25 cellular contexts compared by ENCODE assay signal in the genomic region with DNA sequence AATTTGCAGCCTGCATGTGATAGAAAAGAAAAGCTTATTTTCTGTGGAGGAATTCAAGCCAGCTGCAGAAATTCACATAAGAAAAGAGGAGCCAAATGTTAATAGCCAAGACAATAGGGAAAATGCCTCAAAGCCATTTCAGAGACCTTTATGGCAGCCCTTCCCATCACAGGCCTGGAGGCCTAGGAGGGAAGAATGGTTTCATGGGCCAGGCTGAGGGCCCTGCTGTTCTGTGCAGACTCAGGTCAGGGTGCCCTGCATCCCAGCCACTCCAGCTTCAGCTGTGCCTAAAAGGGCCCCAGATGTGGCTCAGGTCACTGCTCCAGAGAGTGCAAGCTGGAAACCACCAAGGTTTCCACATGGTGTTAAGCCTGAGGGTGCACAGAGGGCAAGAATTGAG. TPM values are rescaled to one million over a fixed set of nuclear protein-coding genes. Genes with fewer than 3 reads are reported as not detected.
DNase-seq lines count a peak whose midpoint lies in the region; ATAC-seq, FAIRE-seq and TF ChIP-seq lines count a peak whose summit lies in the region.
"Had no signal": no experiment of that assay in that cellular context is flagged by ENCODE, and none has a peak within 500 bp of the region (broad histone marks: within the 10 kb centered on the region; RNA-seq: fewer than 3 reads in every experiment).

No MANE protein-coding gene starts in this region.

- no peaks in the 10 kb centered on the region for H3K27me3 ChIP-seq in HepG2 (ENCODE audit: control insufficient read depth in 1 of 2, insufficient read depth in 2 of 2, low read length in 2 of 2)
- no peaks in the 10 kb centered on the region for H3K27me3 ChIP-seq in right lobe of liver
- no peaks in the 10 kb centered on the region for H3K27me3 ChIP-seq in K562 (ENCODE audit: control insufficient read depth in 2 of 2, insufficient read depth in 2 of 2, low read length in 2 of 2)
- H3K27me3 ChIP-seq in mesenchymal stem cell (ENCODE audit: control insufficient read depth in 1 of 2, insufficient read depth in 1 of 2, low read length in 2 of 2), result peaks cover 3 to 7% of the 10 kb centered on the region in 2 experiments
- H3K27me3 ChIP-seq: BLaER1 had no signal

- no peak overlapping the region for H3K23ac ChIP-seq in mesenchymal stem cell (ENCODE audit: low read length in 2 of 2)

- no peak overlapping the region for H3K27ac ChIP-seq in HepG2 (ENCODE audit: extremely low read length, insufficient read depth, low read length)
- H3K27ac ChIP-seq in right lobe of liver, result no peak overlapping the region
- H3K27ac ChIP-seq in K562 (ENCODE audit: extremely low read depth, low read depth, low read length), result no peak overlapping the region
- H3K27ac ChIP-seq in mesenchymal stem cell (ENCODE audit: low read length, poor library complexity, severe bottlenecking), result no peak overlapping the region
- H3K27ac ChIP-seq: 22Rv1, BLaER1 had no signal

- H3K27me3 Mint-ChIP-seq in type B pancreatic cell, result peaks cover 3% of the 10 kb centered on the region

- H2BK120ac ChIP-seq in mesenchymal stem cell (ENCODE audit: low read depth, low read length), result no peak overlapping the region

- TF ChIP-seq CTCF in HepG2 (CRISPR knock-in tag; IDR thresholded peaks at IDR 0.05), result no peak
- TF ChIP-seq CTCF in right lobe of liver (IDR thresholded peaks at IDR 0.05), result no peak
- no peak for TF ChIP-seq CTCF in K562 (IDR thresholded peaks at IDR 0.05 in 2 of 3, conservative IDR thresholded peaks at IDR 0.05 in 1 of 3; ENCODE audit: insufficient read depth in 2 of 3, low read depth in 1 of 3, low read length in 3 of 3)
- TF ChIP-seq CTCF in type B pancreatic cell (conservative IDR thresholded peaks at IDR 0.05), result no peak

- H3K4me3 ChIP-seq in HepG2 (replicated peaks in 1 of 3; ENCODE audit: insufficient read depth in 1 of 3, low read depth in 2 of 3, low read length in 3 of 3), result no peak overlapping the region
- H3K4me3 ChIP-seq in right lobe of liver, result no peak overlapping the region
- H3K4me3 ChIP-seq in K562, result no peak overlapping the region
- H3K4me3 ChIP-seq in mesenchymal stem cell (ENCODE audit: insufficient read depth in 1 of 2, low read depth in 1 of 2, low read length in 2 of 2), result no peak overlapping the region
- H3K4me3 ChIP-seq: BLaER1, GM12878 had no signal

- FAIRE-seq in HepG2 (lab: Jason Lieb, UNC), result no peak
- FAIRE-seq in K562 (lab: Jason Lieb, UNC), result no peak
- FAIRE-seq: GM12878, GM12892, GM18507 had no signal

- ATAC-seq in HepG2, result peak; percentile 23; the same call in 1 of the 3 replicates
- no peak for ATAC-seq in right lobe of liver
- no peak for ATAC-seq in K562
- ATAC-seq: GM12878 had no signal

- intact Hi-C loops in HepG2 (cut with micrococcal nuclease; ENCODE audit: unreplicated experiment), result no loop called here
- intact Hi-C loops in right lobe of liver (cut with DNase I), result no loop called here
- intact Hi-C loops in K562 (cut with micrococcal nuclease), result no loop called here

- H3K79me2 ChIP-seq in HepG2 (ENCODE audit: insufficient read depth, low read length), result no peaks in the 10 kb centered on the region
- peaks cover 6% of the 10 kb centered on the region; the same call in 1 of the 3 replicates for H3K79me2 ChIP-seq in K562 (ENCODE audit: control insufficient read depth, insufficient read depth, low read length)

- H2BK12ac ChIP-seq in mesenchymal stem cell (ENCODE audit: low read length in 2 of 2), result no peak overlapping the region

- TF ChIP-seq RAD21 in HepG2 (CRISPR knock-in tag; IDR thresholded peaks at IDR 0.05), result no peak
- TF ChIP-seq RAD21 in K562 (CRISPR knock-in tag; conservative IDR thresholded peaks at IDR 0.05 in 1 of 2, IDR thresholded peaks at IDR 0.05 in 1 of 2), result no peak

- H2AK5ac ChIP-seq in mesenchymal stem cell (ENCODE audit: low read length, severe bottlenecking), result no peak overlapping the region

- H3K4me1 ChIP-seq in HepG2 (ENCODE audit: insufficient read depth, low read length) (0 out of 2 replicates have a peak, but pooled peaks cover 6% of the 10 kb centered on the region), right lobe of liver (no peaks in the 10 kb centered on the region), K562 (replicated peaks in 1 of 2; ENCODE audit: control insufficient read depth in 2 of 2, insufficient read depth in 2 of 2, low read length in 2 of 2) (no peaks in the 10 kb centered on the region; a peak in 1 of 5 replicates), mesenchymal stem cell (ENCODE audit: control insufficient read depth, insufficient read depth, low read depth, low read length) (no peaks in the 10 kb centered on the region)
- H3K4me1 ChIP-seq: BE2C, BLaER1 had no signal

- no peaks in the 10 kb centered on the region for H3K79me1 ChIP-seq in mesenchymal stem cell (replicated peaks; ENCODE audit: low read length, poor library complexity, severe bottlenecking)

- H3K9me3 Mint-ChIP-seq in type B pancreatic cell, result peaks cover 5% of the 10 kb centered on the region

- 0 out of 2 replicates have a peak, but pooled peaks cover 6% of the 10 kb centered on the region for H3K9me3 ChIP-seq in HepG2 (ENCODE audit: low read length)
- H3K9me3 ChIP-seq in right lobe of liver, result no peaks in the 10 kb centered on the region
- H3K9me3 ChIP-seq in K562 (replicated peaks; ENCODE audit: control insufficient read depth, insufficient read depth, low read depth, low read length), result no peaks in the 10 kb centered on the region
- peaks cover 5% of the 10 kb centered on the region for H3K9me3 ChIP-seq in mesenchymal stem cell (ENCODE audit: control insufficient read depth, low read length)
- H3K9me3 ChIP-seq: BE2C had no signal

- H3K9ac ChIP-seq in HepG2 (ENCODE audit: insufficient read depth, low read depth, low read length) (no peak overlapping the region), K562 (ENCODE audit: insufficient read depth in 1 of 2, low read depth in 2 of 2, low read length in 2 of 2) (no peak overlapping the region), mesenchymal stem cell (ENCODE audit: low read length) (no peak overlapping the region)
- H3K9ac ChIP-seq: BLaER1 had no signal

- no peaks in the 10 kb centered on the region for H3K36me3 Mint-ChIP-seq in type B pancreatic cell
- H3K36me3 Mint-ChIP-seq: CD4-positive, CD25-positive, alpha-beta regulatory T cell had no signal

- H2BK5ac ChIP-seq in mesenchymal stem cell (ENCODE audit: low read depth, low read length, poor library complexity, severe bottlenecking), result no peak overlapping the region

- H3K4me2 ChIP-seq in HepG2 (ENCODE audit: low read depth, low read length) (no peak overlapping the region), K562 (ENCODE audit: insufficient read depth, low read length) (no peak overlapping the region), mesenchymal stem cell (ENCODE audit: low read length, poor library complexity, severe bottlenecking) (no peak overlapping the region)
- H3K4me2 ChIP-seq: BLaER1 had no signal

- H3K9me1 ChIP-seq in K562 (ENCODE audit: control insufficient read depth, insufficient read depth, low read length), result no peaks in the 10 kb centered on the region

- no peak overlapping the region for H4K8ac ChIP-seq in mesenchymal stem cell (ENCODE audit: low read length)

- no peak overlapping the region for H3K14ac ChIP-seq in mesenchymal stem cell (ENCODE audit: low read length in 2 of 2)

- POLR2A ChIA-PET in HepG2 (lab: Yijun Ruan, JAX), result no interaction called here
- POLR2A ChIA-PET in K562 (lab: Yijun Ruan, JAX), result no interaction called here

- H3K4ac ChIP-seq in mesenchymal stem cell (ENCODE audit: low read depth in 1 of 2, low read length in 2 of 2), result no peak overlapping the region

- CTCF ChIA-PET in HepG2 (lab: Yijun Ruan, JAX; ENCODE audit: low intra/inter-chr PET ratio, low total read pairs) (no interaction called here), K562 (lab: Yijun Ruan, JAX; ENCODE audit: low intra/inter-chr PET ratio) (no interaction called here)

- no peak overlapping the region for H3K27ac Mint-ChIP-seq in type B pancreatic cell
- H3K27ac Mint-ChIP-seq: CD14-positive monocyte; CD4-positive, alpha-beta memory T cell; CD4-positive, CD25-positive, alpha-beta regulatory T cell; CD8-positive, alpha-beta memory T cell had no signal

- H3K36me3 ChIP-seq in HepG2 (replicated peaks in 1 of 2; ENCODE audit: control insufficient read depth in 1 of 2, insufficient read depth in 2 of 2, low read length in 2 of 2), result no peaks in the 10 kb centered on the region
- H3K36me3 ChIP-seq in right lobe of liver, result no peaks in the 10 kb centered on the region
- H3K36me3 ChIP-seq in K562 (ENCODE audit: control insufficient read depth, insufficient read depth, low read length), result peaks cover 5% of the 10 kb centered on the region; the same call in 1 of the 3 replicates
- H3K36me3 ChIP-seq in mesenchymal stem cell (ENCODE audit: control insufficient read depth in 1 of 2, insufficient read depth in 2 of 2, low read depth in 1 of 2, low read length in 2 of 2), result no peaks in the 10 kb centered on the region
- H3K36me3 ChIP-seq: BE2C, BLaER1 had no signal

- H2AFZ ChIP-seq in HepG2 (ENCODE audit: low read length) (no peak overlapping the region), K562 (ENCODE audit: low read depth, low read length) (no peak overlapping the region), mesenchymal stem cell (ENCODE audit: low read depth, low read length) (no peak overlapping the region)

- H3K4me1 Mint-ChIP-seq in type B pancreatic cell (ENCODE audit: unreplicated experiment), result no peaks in the 10 kb centered on the region
- H3K4me1 Mint-ChIP-seq: CD14-positive monocyte; CD4-positive, alpha-beta memory T cell; CD4-positive, CD25-positive, alpha-beta regulatory T cell; CD8-positive, alpha-beta memory T cell had no signal

- BruUV-seq in HepG2 (replicated peaks; lab: Mats Ljungman, UMichigan) (no TSS peak), K562 (replicated peaks; lab: Mats Ljungman, UMichigan) (no TSS peak)

- DNase-seq in HepG2 (ENCODE audit: low spot score) (no peak), right lobe of liver (no peak), K562 (ENCODE audit: extremely low read depth in 1 of 4, low spot score in 3 of 4) (no peak), mesenchymal stem cell (no peak), HPDE6-E6E7 (ENCODE audit: extremely low spot score) (no peak), type B pancreatic cell (ENCODE audit: extremely low spot score, unreplicated experiment) (no peak)
- DNase-seq: ACHN; BE2C; C1 segment of cervical spinal cord; CD4-positive, alpha-beta memory T cell; CD4-positive, CD25-positive, alpha-beta regulatory T cell; CD8-positive, alpha-beta memory T cell; COR-L47; DMS 273 treated with DMSO at 0.1 percent for 48 hours; DMS153; DMS79; DND-41; EL; GDM1 had no signal

- in situ Hi-C loops in HepG2 (cut with HindIII; ENCODE audit: extremely low pct_ligation_motif_present, low pct_unique_long_range_greater_than_20kb), result no loop called here
- in situ Hi-C loops in K562 (cut with MboI), result no loop called here

- H4K91ac ChIP-seq in mesenchymal stem cell (ENCODE audit: low read length), result peak overlapping the region; percentile 39

- H2BK15ac ChIP-seq in mesenchymal stem cell (ENCODE audit: low read depth, poor library complexity, severe bottlenecking), result no peak overlapping the region

- H4K20me1 ChIP-seq in HepG2 (ENCODE audit: insufficient read depth, low read length), result no peaks in the 10 kb centered on the region
- H4K20me1 ChIP-seq in K562 (replicated peaks; ENCODE audit: control insufficient read depth, insufficient read depth, low read length), result no peaks in the 10 kb centered on the region
- H4K20me1 ChIP-seq: BLaER1 had no signal

- no peak for TF ChIP-seq POLR2A in HepG2 (IDR thresholded peaks at IDR 0.05; ENCODE audit: insufficient read depth in 1 of 2, low read depth in 2 of 2, low read length in 2 of 2)
- TF ChIP-seq POLR2A in right lobe of liver (IDR thresholded peaks at IDR 0.05), result no peak
- no peak for TF ChIP-seq POLR2A in K562 (conservative IDR thresholded peaks at IDR 0.05)

- no peak overlapping the region for H3K4me3 Mint-ChIP-seq in type B pancreatic cell
- H3K4me3 Mint-ChIP-seq: CD14-positive monocyte; CD4-positive, alpha-beta memory T cell; CD4-positive, CD25-positive, alpha-beta regulatory T cell; CD8-positive, alpha-beta memory T cell had no signal

- H3K18ac ChIP-seq in mesenchymal stem cell (ENCODE audit: low read depth in 1 of 2, low read length in 2 of 2), result no peak overlapping the region

- no peak for TF ChIP-seq EP300 in HepG2 (IDR thresholded peaks at IDR 0.05; ENCODE audit: low read depth in 2 of 2, low read length in 2 of 2)
- no peak for TF ChIP-seq EP300 in HepG2 (CRISPR knock-in tag; IDR thresholded peaks at IDR 0.05; ENCODE audit: borderline replicate concordance)
- TF ChIP-seq EP300 in K562 (IDR thresholded peaks at IDR 0.05; ENCODE audit: low read length), result no peak

RNA-seq across cellular contexts. Expression of gene CCDC88C, which starts 21.2 kb away (rescaled TPM):
- 10.4 and 11.7 TPM in 2 replicates for total RNA-seq in HepG2 (2016; rRNA removed; fragmentation: Illumina TruSeq; extraction: Trizol)
- total RNA-seq in HepG2 (2016; cell fraction: cytosol; rRNA removed; fragmentation: Illumina TruSeq; extraction: Trizol; ENCODE audit: low read depth), result 7.1 and 8.3 TPM in 2 replicates
- 7.7 and 11.4 TPM in 2 replicates for total RNA-seq in HepG2 (2016; cell fraction: insoluble cytoplasmic fraction; rRNA removed; fragmentation: Illumina TruSeq; extraction: Trizol)
- 8.7 and 9.6 TPM in 2 replicates for total RNA-seq in HepG2 (2016; cell fraction: membrane; rRNA removed; fragmentation: Illumina TruSeq; extraction: Trizol)
- 17.4 and 18.0 TPM in 2 replicates for total RNA-seq in HepG2 (2016; cell fraction: nucleus; rRNA removed; fragmentation: Illumina TruSeq; extraction: Trizol)
- 3.6 and 4.3 TPM in 2 replicates for polyA plus RNA-seq in HepG2 (2011; rRNA removed)
- polyA plus RNA-seq in HepG2 (2011; cell fraction: cytosol; rRNA removed), result 2.3 and 3.2 TPM in 2 replicates
- 11.4 and 12.1 TPM in 2 replicates for polyA plus RNA-seq in HepG2 (2011; cell fraction: nucleus; rRNA removed)
- 3.7 and 5.3 TPM in 2 replicates for polyA plus RNA-seq in HepG2 (2012)
- polyA plus RNA-seq in HepG2 (2016; cell fraction: cytosol; fragmentation: Illumina TruSeq; extraction: Trizol; ENCODE audit: low read depth), result 5.2 and 5.3 TPM in 2 replicates
- 8.0 and 9.8 TPM in 2 replicates for polyA plus RNA-seq in HepG2 (2016; cell fraction: insoluble cytoplasmic fraction; fragmentation: Illumina TruSeq; extraction: Trizol; ENCODE audit: low read depth)
- polyA plus RNA-seq in HepG2 (2016; cell fraction: membrane; fragmentation: Illumina TruSeq; extraction: Trizol; ENCODE audit: low read depth), result 5.3 and 5.8 TPM in 2 replicates
- polyA plus RNA-seq in HepG2 (2016; cell fraction: nucleus; fragmentation: Illumina TruSeq; extraction: Trizol; ENCODE audit: insufficient read depth, low read depth), result 18.1 and 18.5 TPM in 2 replicates
- 12.3 and 15.2 TPM in 2 replicates for polyA minus RNA-seq in HepG2 (2011; rRNA and poly(A)+ RNA removed; ENCODE audit: low replicate concordance)
- 4.3 and 4.5 TPM in 2 replicates for polyA minus RNA-seq in HepG2 (2011; cell fraction: cytosol; rRNA and poly(A)+ RNA removed)
- polyA minus RNA-seq in HepG2 (2011; cell fraction: nucleus; rRNA and poly(A)+ RNA removed), result 14.3 and 24.1 TPM in 2 replicates
- total RNA-seq in right lobe of liver, result 1 to 10 TPM; 1.2 to 5.7 (median 3.1) TPM
- 100 and 139 TPM in 2 replicates for total RNA-seq in K562 (2011; cell fraction: chromatin; rRNA removed; ENCODE audit: low replicate concordance)
- 63.0 and 67.6 TPM in 2 replicates for total RNA-seq in K562 (2011; cell fraction: nucleolus; rRNA removed)
- total RNA-seq in K562 (2011; cell fraction: nucleoplasm; rRNA removed), result 63.9 and 65.4 TPM in 2 replicates
- total RNA-seq in K562 (2014; rRNA removed), result 12.4 and 13.3 TPM in 2 replicates
- 11.2 and 12.9 TPM in 2 replicates for total RNA-seq in K562 (2014; rRNA removed; fragmentation: Illumina TruSeq; extraction: Trizol)
- 11.3 and 12.2 TPM in 2 replicates for total RNA-seq in K562 (2015; rRNA removed; fragmentation: Illumina TruSeq; extraction: Trizol)
- 16.8 and 22.5 TPM in 2 replicates for total RNA-seq in K562 (2021)
- 7.5 and 8.2 TPM in 2 replicates for polyA plus RNA-seq in K562 (2011; rRNA removed)
- 5.8 and 6.7 TPM in 2 replicates for polyA plus RNA-seq in K562 (2011; cell fraction: cytosol; rRNA removed)
- polyA plus RNA-seq in K562 (2011; cell fraction: nucleus; rRNA removed), result 23.6 and 28.3 TPM in 2 replicates
- 8.6 and 10.1 TPM in 2 replicates for polyA plus RNA-seq in K562 (2012)
- polyA plus RNA-seq in K562 (2014; fragmentation: Illumina TruSeq; extraction: Trizol), result 8.4 and 9.3 TPM in 2 replicates
- under 1 TPM; 0.62 to 0.65 TPM for polyA plus RNA-seq in K562 (2014; fragmentation: Nextera tagmentation; extraction: Ambion mirVana)
- 10.7 and 11.4 TPM in 2 replicates for polyA plus RNA-seq in K562 (2014; rRNA removed)
- polyA minus RNA-seq in K562 (2011; rRNA and poly(A)+ RNA removed), result 20.0 and 20.9 TPM in 2 replicates
- 7.9 and 12.8 TPM in 2 replicates for polyA minus RNA-seq in K562 (2011; cell fraction: cytosol; rRNA and poly(A)+ RNA removed)
- 22.8 and 36.1 TPM in 2 replicates for polyA minus RNA-seq in K562 (2011; cell fraction: nucleus; rRNA and poly(A)+ RNA removed)
- polyA plus RNA-seq in mesenchymal stem cell (2013, experiment 1 of 2), result 0.25 TPM
- polyA plus RNA-seq in mesenchymal stem cell (2013, experiment 2 of 2), result 0.21 TPM
- 24.4 and 39.3 TPM in 2 replicates for total RNA-seq in type B pancreatic cell (ENCODE audit: low replicate concordance)

Comparison
In these comparisons a context has a peak if more than half of its experiments do, and no peak if none do; other contexts are left out.
1. Of the 241 proteins assayed by ChIP-seq in both HepG2 and K562: peak only in HepG2: none; only in K562: ZFP36; in both: none; in neither: 240.